In genomic region chr1:184222561-184223157, GRCh38 we compare ENCODE assay signal across 2 cellular contexts.
A peak's percentile ranks its signal among the peaks of the same experiment; 100 is the strongest.
TF ChIP-seq lines count a peak whose summit lies in the region.

No MANE protein-coding gene starts in this region.

TF ChIP-seq in Ishikawa, 13 proteins besides CTCF, POLR2A, EP300 and RAD21 (continued from another document):
- TF ChIP-seq YY1 (IDR thresholded peaks at IDR 0.05; ENCODE audit: low read depth) (no peak), ZBTB7A (IDR thresholded peaks at IDR 0.05; ENCODE audit: low read depth) (no peak), CEBPB (IDR thresholded peaks at IDR 0.05) (no peak), MAX (IDR thresholded peaks at IDR 0.05) (no peak), TEAD4 (IDR thresholded peaks at IDR 0.05) (no peak), FOXM1 (IDR thresholded peaks at IDR 0.05; ENCODE audit: borderline replicate concordance, low read depth) (no peak), NFIC (IDR thresholded peaks at IDR 0.05) (no peak), TCF12 (IDR thresholded peaks at IDR 0.05; ENCODE audit: low read depth) (no peak), CREB1 (IDR thresholded peaks at IDR 0.05; ENCODE audit: low read depth) (no peak)

TF ChIP-seq in GM12878, 131 proteins besides CTCF, POLR2A, EP300 and RAD21 (continued from another document):
- TF ChIP-seq CEBPZ (IDR thresholded peaks at IDR 0.05; ENCODE audit: low read depth, low read length) (no peak), USF2 (IDR thresholded peaks at IDR 0.05; ENCODE audit: borderline replicate concordance, low read depth, low read length) (no peak), SUPT20H (IDR thresholded peaks at IDR 0.05; ENCODE audit: borderline replicate concordance, control insufficient read depth, low read depth, low read length) (no peak), SMC3 (IDR thresholded peaks at IDR 0.05; ENCODE audit: borderline replicate concordance, low read length) (peak; percentile 96), SIX5 (IDR thresholded peaks at IDR 0.05; ENCODE audit: low read depth, low read length, severe bottlenecking) (no peak), ATF7 (IDR thresholded peaks at IDR 0.05; ENCODE audit: low read depth) (no peak), MYB (IDR thresholded peaks at IDR 0.05; ENCODE audit: borderline replicate concordance, low read depth, low read length) (no peak), RUNX3 (IDR thresholded peaks at IDR 0.05; ENCODE audit: low read length) (peak; percentile 92), CBFB (IDR thresholded peaks at IDR 0.05; ENCODE audit: low read depth) (peak; percentile 41; the same call in 1 of the 2 replicates), HDAC2 (IDR thresholded peaks at IDR 0.05) (no peak)
TF ChIP-seq in GM12878: peak in this region for 5.
